Comparison of ENCODE assay signal across 8 cellular contexts in the genomic region with DNA sequence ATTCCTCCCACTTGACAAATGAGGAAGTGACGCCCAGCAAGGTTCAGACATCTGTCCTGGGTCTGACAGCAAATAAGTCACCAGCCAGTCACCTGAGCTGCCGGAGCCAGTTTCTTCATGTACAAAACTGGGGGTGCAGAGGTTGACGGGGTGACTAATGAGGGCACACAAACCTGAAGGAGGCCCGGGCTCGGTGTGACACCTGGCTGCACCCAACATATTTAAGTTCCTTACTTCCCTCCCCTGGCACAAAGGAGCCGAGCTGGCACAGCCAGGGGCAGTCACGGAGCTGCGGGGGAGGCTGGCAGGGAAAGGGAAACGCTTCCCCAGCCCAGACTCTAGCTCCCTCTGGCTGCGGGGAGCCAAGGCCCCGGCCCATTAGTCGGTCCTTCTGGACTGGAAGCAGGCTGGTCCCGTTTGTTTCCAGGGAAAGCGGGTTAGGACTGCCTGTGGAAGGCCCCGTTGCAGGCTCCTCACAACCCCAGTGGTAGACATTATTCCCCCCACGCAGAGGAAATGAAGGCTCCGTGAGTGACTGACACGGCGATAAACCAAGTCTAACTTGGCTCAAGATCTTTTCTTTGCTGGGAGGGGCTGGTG. TPM values are rescaled to one million over a fixed set of nuclear protein-coding genes. Genes with fewer than 3 reads are reported as not detected.
DNase-seq lines count a peak whose midpoint lies in the region; ATAC-seq, FAIRE-seq and TF ChIP-seq lines count a peak whose summit lies in the region.

No MANE protein-coding gene starts in this region.

- ATAC-seq in activated naive CD8-positive, alpha-beta T cell treated with anti-CD3 and anti-CD28 coated beads, Interleukin-2, amount 50 U/mL, for 24 hours: no peak
- ATAC-seq in heart left ventricle: peak; percentile 24 to 53 (median 38)

- FAIRE-seq in HTR-8/SVneo (lab: Jason Lieb, UNC): no peak

- peak overlapping the region; percentile 95 for H3K4me2 ChIP-seq in OCI-LY3 (ENCODE audit: low read length)

- H3K4me1 ChIP-seq in OCI-LY3 (ENCODE audit: low read length) (peaks cover 74% of the 10 kb centered on the region), heart left ventricle (peaks cover 0 to 86% (median 51%) of the 10 kb centered on the region in 12 donors)

- H3K4me3 ChIP-seq in OCI-LY3 (ENCODE audit: low read length) (peak overlapping the region; percentile 86), heart left ventricle (peak overlapping the region in 11 of 12 donors; percentile 3 to 83 (median 65))

- peak overlapping the region; percentile 71 for H3K27ac ChIP-seq in OCI-LY3 (ENCODE audit: low read length)
- peak overlapping the region; percentile 14 to 95 (median 88) for H3K27ac ChIP-seq in heart left ventricle

- H3K27me3 Mint-ChIP-seq in activated naive CD8-positive, alpha-beta T cell treated with anti-CD3 and anti-CD28 coated beads, Interleukin-2, amount 50 U/mL, for 24 hours: no peaks in the 10 kb centered on the region
- peaks cover 13% of the 10 kb centered on the region for H3K27me3 Mint-ChIP-seq in progenitor cell of endocrine pancreas

- H3K4me1 Mint-ChIP-seq in activated naive CD8-positive, alpha-beta T cell treated with anti-CD3 and anti-CD28 coated beads, Interleukin-2, amount 50 U/mL, for 24 hours: peaks cover 63% of the 10 kb centered on the region
- H3K4me1 Mint-ChIP-seq in progenitor cell of endocrine pancreas (ENCODE audit: low read depth): peaks cover 24% of the 10 kb centered on the region

- no peaks in the 10 kb centered on the region for H3K9me3 Mint-ChIP-seq in activated naive CD8-positive, alpha-beta T cell treated with anti-CD3 and anti-CD28 coated beads, Interleukin-2, amount 50 U/mL, for 24 hours
- H3K9me3 Mint-ChIP-seq in progenitor cell of endocrine pancreas (ENCODE audit: low read depth): no peaks in the 10 kb centered on the region

- intact Hi-C loops in heart left ventricle (cut with DNase I): loop anchor here in 9 of 10 donors (1.0 to 10.0 kb wide), 6 partner anchors 97 to 315 kb away; a partner anchor contains a TSS

- H3K27me3 ChIP-seq in OCI-LY3 (ENCODE audit: low read depth, low read length) (no peaks in the 10 kb centered on the region), heart left ventricle (no peaks in the 10 kb centered on the region)

- in situ Hi-C loops in GM13976 (cut with MboI; ENCODE audit: low sequenced_read_pairs, unreplicated experiment): no loop called here

- peaks cover 4% of the 10 kb centered on the region for H3K36me3 Mint-ChIP-seq in activated naive CD8-positive, alpha-beta T cell treated with anti-CD3 and anti-CD28 coated beads, Interleukin-2, amount 50 U/mL, for 24 hours (ENCODE audit: low read depth)
- H3K36me3 Mint-ChIP-seq in progenitor cell of endocrine pancreas (ENCODE audit: insufficient read depth): no peaks in the 10 kb centered on the region

- H3K9ac ChIP-seq in OCI-LY3 (ENCODE audit: low read length): peak overlapping the region; percentile 85

- no peak for TF ChIP-seq POLR2A in heart left ventricle (IDR thresholded peaks at IDR 0.05)

- 30 to 36% (median 34%) methylated on average over 17 to 19 of the region's 19 CpGs for WGBS in heart left ventricle, 4 donors

- no peaks in the 10 kb centered on the region for H4K20me1 ChIP-seq in OCI-LY3 (ENCODE audit: insufficient read depth, low read length)

- peaks cover 27% of the 10 kb centered on the region for H3K79me2 ChIP-seq in OCI-LY3 (ENCODE audit: low read length)

- H3K9me3 ChIP-seq in OCI-LY3 (ENCODE audit: insufficient read depth, low read length) (no peaks in the 10 kb centered on the region), heart left ventricle (no peaks in the 10 kb centered on the region)

- H3K27ac Mint-ChIP-seq in activated naive CD8-positive, alpha-beta T cell treated with anti-CD3 and anti-CD28 coated beads, Interleukin-2, amount 50 U/mL, for 24 hours: peak overlapping the region; percentile 94
- H3K27ac Mint-ChIP-seq in progenitor cell of endocrine pancreas: no peak overlapping the region

- TF ChIP-seq CTCF in AG09319 (IDR thresholded peaks at IDR 0.05; ENCODE audit: low read depth, low read length): peak; percentile 27; the same call in 1 of the 2 replicates
- TF ChIP-seq CTCF in GM13976 (IDR thresholded peaks at IDR 0.05; ENCODE audit: borderline replicate concordance, control extremely low read depth, extremely low read depth, insufficient read depth, missing control alignments): peak; percentile 68
- TF ChIP-seq CTCF in OCI-LY3 (IDR thresholded peaks at IDR 0.05; ENCODE audit: low read depth, low read length): peak; percentile 72
- peak; percentile 43 to 78 (median 60) for TF ChIP-seq CTCF in heart left ventricle (IDR thresholded peaks at IDR 0.05)
- peak; percentile 12 for TF ChIP-seq CTCF in progenitor cell of endocrine pancreas (IDR thresholded peaks at IDR 0.05; ENCODE audit: unreplicated experiment)

- H2AFZ ChIP-seq in OCI-LY3 (ENCODE audit: low read depth, low read length): no peak overlapping the region

- peaks cover 5% of the 10 kb centered on the region for H3K36me3 ChIP-seq in OCI-LY3 (replicated peaks; ENCODE audit: low read depth, low read length)
- H3K36me3 ChIP-seq in heart left ventricle: peaks cover 0 to 7% (median 0%) of the 10 kb centered on the region in 9 donors

- DNase-seq in AG09319 (ENCODE audit: extremely low read depth, low read depth) (no peak), GM13976 (ENCODE audit: low spot score) (peak; percentile 57), heart left ventricle (peak; percentile 63 to 80 (median 72)), progenitor cell of endocrine pancreas (ENCODE audit: low spot score, unreplicated experiment) (no peak), HTR-8/SVneo (ENCODE audit: insufficient read length, low spot score) (no peak)
- DNase-seq in activated naive CD8-positive, alpha-beta T cell treated with anti-CD3 and anti-CD28 coated beads, Interleukin-2, amount 50 U/mL, for 24 hours: peak; percentile 48
- no peak for DNase-seq in NK-92 treated with Interleukin-12 subunit alpha and Interleukin-12 subunit beta, amount 100 ng/mL, for 24 hours (lab: John Stamatoyannopoulos, UW)

- H3K4me3 Mint-ChIP-seq in activated naive CD8-positive, alpha-beta T cell treated with anti-CD3 and anti-CD28 coated beads, Interleukin-2, amount 50 U/mL, for 24 hours: peak overlapping the region; percentile 91
- peak overlapping the region; percentile 68 for H3K4me3 Mint-ChIP-seq in progenitor cell of endocrine pancreas (ENCODE audit: low read depth)

RNA-seq across cellular contexts. Expression of a gene that starts 2.3 kb away (rescaled TPM):
- total RNA-seq in heart left ventricle (10 to 100 TPM in 8 of 9 donors, 1 to 10 TPM in 1; 9.9 to 41.5 (median 23.4) TPM), progenitor cell of endocrine pancreas (0.29 and 0.31 TPM in 2 replicates)
- polyA plus RNA-seq in heart left ventricle: 10 to 100 TPM in 1 of 2 donors, 1 to 10 TPM in 1; 2.4 to 20.1 TPM

Comparison
In these comparisons a context has a peak if more than half of its experiments do, and no peak if none do; other contexts are left out.
1. DNase-seq: peak in GM13976 (single experiment), activated naive CD8-positive, alpha-beta T cell treated with anti-CD3 and anti-CD28 coated beads, Interleukin-2, amount 50 U/mL, for 24 hours (single experiment) and heart left ventricle (5 of 5); none in AG09319 (single experiment), progenitor cell of endocrine pancreas (single experiment), HTR-8/SVneo (single experiment) and NK-92 treated with Interleukin-12 subunit alpha and Interleukin-12 subunit beta, amount 100 ng/mL, for 24 hours (single experiment).
2. CTCF ChIP-seq: peak in every context shown above with its lines; median percentile 72 in OCI-LY3; 68 in GM13976; 60 in heart left ventricle; 27 in AG09319; 12 in progenitor cell of endocrine pancreas.